23 cellular contexts compared by ENCODE assay signal in genomic region chr2:228675715-228676114, GRCh38.
"Had no signal": no experiment of that assay in that cellular context is flagged by ENCODE, and none has a peak within 500 bp of the region (broad histone marks: within the 10 kb centered on the region; RNA-seq: fewer than 3 reads in every experiment).

No MANE protein-coding gene starts in this region.

- H3K4me3 ChIP-seq: esophagus squamous epithelium, heart right ventricle, left lung, mucosa of descending colon, skin epidermis, thyroid gland, upper lobe of right lung had no signal

- H3K9me3 ChIP-seq: esophagus squamous epithelium, heart right ventricle, left lung, mucosa of descending colon, thyroid gland, upper lobe of right lung had no signal

- H3K4me1 ChIP-seq: esophagus squamous epithelium, foreskin keratinocyte, left lung, thyroid gland, upper lobe of right lung had no signal

- H3K36me3 ChIP-seq: esophagus squamous epithelium, heart right ventricle, left lung, thyroid gland, upper lobe of right lung had no signal

- H3K27ac ChIP-seq: epithelial cell of prostate, esophagus squamous epithelium, foreskin keratinocyte, left lung, skin epidermis, thyroid gland, upper lobe of right lung had no signal

- DNase-seq: activated CD4-positive, alpha-beta T cell treated with anti-CD3 and anti-CD28 coated beads for 36 hours; activated CD4-positive, CD25-positive, alpha-beta regulatory T cell; activated CD8-positive, alpha-beta memory T cell treated with anti-CD3 and anti-CD28 coated beads, Interleukin-2, amount 10 ng/mL, durations not matched to agents 7 days and 5 days; activated CD8-positive, alpha-beta T cell treated with anti-CD3 and anti-CD28 coated beads, Interleukin-2, amount 10 ng/mL, durations not matched to agents 7 days and 5 days; activated naive CD8-positive, alpha-beta T cell treated with anti-CD3 and anti-CD28 coated beads, Interleukin-2, amount 50 U/mL, for 24 hours; activated T-cell treated with anti-CD3 and anti-CD28 coated beads, Interleukin-2, amount 50 U/mL, for 48 hours; anterior cingulate cortex; effector CD8-positive, alpha-beta T cell; esophagus squamous epithelium; foreskin keratinocyte; heart right ventricle; kidney glomerular epithelial cell; left lung; mucosa of descending colon; stimulated activated CD4-positive, alpha-beta T cell treated with anti-CD3 and anti-CD28 coated beads, Interleukin-4, amount 100 ng/mL, for 24 hours; stimulated activated naive CD8-positive, alpha-beta T cell treated with anti-CD3 and anti-CD28 coated beads, Interleukin-15, amount 100 ng/mL, for 72 hours; substantia nigra; thyroid gland; upper lobe of right lung had no signal

- H3K27me3 ChIP-seq: esophagus squamous epithelium, foreskin keratinocyte, heart right ventricle, left lung, thyroid gland, upper lobe of right lung had no signal

- ATAC-seq: activated CD4-positive, alpha-beta T cell treated with anti-CD3 and anti-CD28 coated beads for 36 hours; activated CD8-positive, alpha-beta memory T cell treated with anti-CD3 and anti-CD28 coated beads, Interleukin-2, amount 10 ng/mL, durations not matched to agents 7 days and 5 days; activated CD8-positive, alpha-beta T cell treated with anti-CD3 and anti-CD28 coated beads, Interleukin-2, amount 10 ng/mL, durations not matched to agents 7 days and 5 days; activated naive CD8-positive, alpha-beta T cell treated with anti-CD3 and anti-CD28 coated beads, Interleukin-2, amount 50 U/mL, for 24 hours; foreskin keratinocyte; mucosa of descending colon; natural killer cell treated with Interleukin-12 subunit alpha and Interleukin-12 subunit beta and Interleukin-15 and Interleukin-18, amount 100 ng/mL, for 72 hours; stimulated activated effector memory CD8-positive, alpha-beta T cell treated with anti-CD3 and anti-CD28 coated beads, Interleukin-12 subunit alpha, Interleukin-12 subunit beta, amount 100 ng/mL, for 72 hours; stimulated activated naive CD8-positive, alpha-beta T cell treated with anti-CD3 and anti-CD28 coated beads, Interleukin-15, amount 100 ng/mL, for 72 hours; upper lobe of right lung had no signal
